ENCODE assay signal across 2 cellular contexts in the genomic region with DNA sequence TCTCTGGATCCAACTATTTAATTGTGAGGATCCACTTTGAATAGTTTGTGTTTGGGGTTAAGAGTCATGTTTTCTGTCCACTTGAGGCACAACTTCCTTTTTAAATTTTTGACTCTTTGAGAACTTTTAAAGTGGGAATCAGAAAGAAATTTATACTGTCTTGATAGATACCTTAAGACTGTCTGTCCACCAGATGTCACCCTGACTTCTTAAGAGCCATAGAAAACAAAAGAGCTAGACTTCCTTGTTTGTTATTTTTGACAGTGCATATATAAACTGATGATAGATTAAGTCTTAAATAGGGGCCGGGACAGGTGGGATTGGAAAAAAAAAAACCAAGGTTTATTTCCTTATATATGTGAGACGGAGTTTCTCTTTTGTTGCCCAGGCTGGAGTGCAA.
A peak's percentile ranks its signal among the peaks of the same experiment; 100 is the strongest.
TF ChIP-seq lines count a peak whose summit lies in the region.

No MANE protein-coding gene starts in this region.

TF ChIP-seq in GM12878, 131 proteins besides CTCF, POLR2A, EP300 and RAD21:
- TF ChIP-seq YY1 (IDR thresholded peaks at IDR 0.05; ENCODE audit: low read depth, low read length) (no peak), SREBF1 (IDR thresholded peaks at IDR 0.05; ENCODE audit: low read length) (no peak), FOXK2 (IDR thresholded peaks at IDR 0.05) (no peak), FOXM1 (IDR thresholded peaks at IDR 0.05; ENCODE audit: low read depth, low read length) (no peak), NR2F1 (conservative IDR thresholded peaks at IDR 0.05) (no peak)

TF ChIP-seq in neural cell, 6 proteins besides CTCF, POLR2A, EP300 and RAD21:
- peak; percentile 80 for TF ChIP-seq SMC3 (conservative IDR thresholded peaks at IDR 0.05; ENCODE audit: poor library complexity)
- no peak for TF ChIP-seq REST (IDR thresholded peaks at IDR 0.05; ENCODE audit: borderline replicate concordance)
